In the genomic region with DNA sequence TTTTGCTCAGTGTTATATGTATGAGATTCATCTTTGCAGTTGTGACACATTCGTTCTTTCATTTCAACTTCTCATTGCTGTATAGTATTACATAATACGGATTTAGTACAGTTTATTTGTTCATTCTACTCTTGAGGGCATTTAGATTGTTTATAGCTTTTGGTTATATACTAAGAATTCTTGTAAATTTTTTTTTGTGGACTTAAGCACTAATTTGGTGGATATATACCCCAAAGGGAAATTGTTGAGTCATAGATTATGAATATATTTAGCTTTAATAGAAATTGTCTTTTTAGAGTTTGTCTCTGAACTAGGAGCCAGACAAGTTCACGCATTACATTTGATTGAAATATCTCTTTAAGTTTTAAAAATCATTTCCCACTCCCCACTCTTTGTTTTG, we compare ENCODE assay signal across 8 cellular contexts.
"Had no signal": no experiment of that assay in that cellular context is flagged by ENCODE, and none has a peak within 500 bp of the region (broad histone marks: within the 10 kb centered on the region; RNA-seq: fewer than 3 reads in every experiment).

No MANE protein-coding gene starts in this region.

- H3K4me2 ChIP-seq: GM23338 had no signal

- FAIRE-seq: H1, H54, HTR-8/SVneo had no signal

- H2AFZ ChIP-seq: GM23338 had no signal

- DNase-seq: H9, HCEC 1CT, IMR-90, KBM-7 had no signal

- H3K4me3 ChIP-seq: GM23338 had no signal
